ENCODE assay signal across 12 cellular contexts in the genomic region with DNA sequence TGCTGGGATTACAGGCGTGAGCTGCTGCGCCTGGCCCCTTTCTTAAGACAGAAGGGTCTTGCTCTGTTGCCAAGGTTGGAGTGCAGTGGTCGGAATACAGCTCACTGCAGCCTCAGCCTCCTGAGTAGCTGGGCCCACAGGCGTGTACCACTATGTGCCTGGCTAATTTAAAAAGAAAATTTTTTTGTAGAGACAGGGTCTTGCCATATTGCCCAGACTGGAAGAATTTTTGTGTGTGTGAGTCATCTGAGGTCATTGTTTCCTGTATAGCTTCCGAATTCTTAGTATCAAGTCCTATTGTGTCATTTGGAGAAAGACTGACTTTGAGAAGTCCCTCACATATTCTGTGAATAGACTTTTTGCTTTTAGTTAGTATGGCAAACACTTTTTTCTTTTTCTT. TPM values are rescaled to one million over a fixed set of nuclear protein-coding genes. Genes with fewer than 3 reads are reported as not detected.
DNase-seq lines count a peak whose midpoint lies in the region; ATAC-seq and TF ChIP-seq lines count a peak whose summit lies in the region.
"Had no signal": no experiment of that assay in that cellular context is flagged by ENCODE, and none has a peak within 500 bp of the region (broad histone marks: within the 10 kb centered on the region; RNA-seq: fewer than 3 reads in every experiment).

No MANE protein-coding gene starts in this region.

- POLR2A ChIA-PET in A673 (lab: Charles Lee; ENCODE audit: low non-redundant PET) (no interaction called here), activated B cell treated with CpG ODN at 0.5 μM for 24 hours (lab: Charles Lee) (interaction anchor here (0.6 to 1.8 kb wide), 6 partner anchors 9 to 754 kb away, joined by 3 to 18 read pairs (median 6); partner anchors contain the start of genes FBXO42 and NECAP2)

- H3K4me1 Mint-ChIP-seq in HFFc6 (ENCODE audit: low read depth) (peaks cover 65% of the 10 kb centered on the region), activated B cell treated with CpG ODN at 0.5 μM for 24 hours (peaks cover 74% of the 10 kb centered on the region)

- H3K27ac Mint-ChIP-seq in HFFc6 (peak overlapping the region; percentile 47), activated B cell treated with CpG ODN at 0.5 μM for 24 hours (peak overlapping the region; percentile 53)

- TF ChIP-seq CTCF in A673 (conservative IDR thresholded peaks at IDR 0.05; ENCODE audit: low read depth, low read length) (no peak), HFFc6 (IDR thresholded peaks at IDR 0.05) (no peak), activated B cell treated with CpG ODN at 0.5 μM for 24 hours (IDR thresholded peaks at IDR 0.05) (no peak), fibroblast of villous mesenchyme (IDR thresholded peaks at IDR 0.05; ENCODE audit: insufficient read depth, low read depth, low read length) (no peak)

- H3K4me3 Mint-ChIP-seq in HFFc6 (peak overlapping the region; percentile 59), activated B cell treated with CpG ODN at 0.5 μM for 24 hours (peak overlapping the region; percentile 47)

- no TSS peak for BruUV-seq in A673 (replicated peaks; lab: Mats Ljungman, UMichigan)

- H3K4me3 ChIP-seq in A673 (ENCODE audit: low read depth, low read length, poor library complexity, severe bottlenecking) (no peak overlapping the region), fibroblast of villous mesenchyme (ENCODE audit: low read depth, low read length) (no peak overlapping the region)
- H3K4me3 ChIP-seq: hepatocyte, ovary, SK-N-MC had no signal

- H3K27me3 Mint-ChIP-seq in HFFc6 (ENCODE audit: insufficient read depth), result peaks cover 2% of the 10 kb centered on the region
- no peaks in the 10 kb centered on the region for H3K27me3 Mint-ChIP-seq in activated B cell treated with CpG ODN at 0.5 μM for 24 hours

- intact Hi-C loops in A673 (cut with micrococcal nuclease; ENCODE audit: unreplicated experiment) (no loop called here), activated B cell treated with CpG ODN at 0.5 μM for 24 hours (cut with micrococcal nuclease) (no loop called here)

- no peaks in the 10 kb centered on the region for H3K36me3 ChIP-seq in A673 (ENCODE audit: insufficient read depth, low read length, poor library complexity, severe bottlenecking)
- H3K36me3 ChIP-seq: ovary had no signal

- H3K9me3 ChIP-seq in A673 (ENCODE audit: low read depth, low read length, poor library complexity, severe bottlenecking), result no peaks in the 10 kb centered on the region
- H3K9me3 ChIP-seq: ovary had no signal

- H3K27ac ChIP-seq in A673 (ENCODE audit: low read depth, low read length, poor library complexity, severe bottlenecking), result no peak overlapping the region
- H3K27ac ChIP-seq: hepatocyte, ovary had no signal

- peaks cover 32% of the 10 kb centered on the region for H3K36me3 Mint-ChIP-seq in HFFc6 (ENCODE audit: low read depth)
- peaks cover 58% of the 10 kb centered on the region for H3K36me3 Mint-ChIP-seq in activated B cell treated with CpG ODN at 0.5 μM for 24 hours (ENCODE audit: low read depth)

- ATAC-seq in activated B cell treated with CpG ODN at 0.5 μM for 24 hours (ENCODE audit: low read depth) (no peak), GM18502 (IDR thresholded peaks at IDR 0.05; ENCODE audit: poor library complexity, unreplicated experiment) (no peak)

- CTCF ChIA-PET in A673 (lab: Charles Lee) (no interaction called here), activated B cell treated with CpG ODN at 0.5 μM for 24 hours (lab: Charles Lee) (interaction anchor here (0.8 kb wide), 1 partner anchor 8 kb away, joined by 3 read pairs; no protein-coding TSS in a partner anchor)

- peaks cover 33% of the 10 kb centered on the region for H3K4me1 ChIP-seq in A673 (ENCODE audit: insufficient read depth, low read length, poor library complexity, severe bottlenecking)

- peak; percentile 72 for DNase-seq in A673 (ENCODE audit: low spot score)
- DNase-seq in HFFc6, result no peak
- DNase-seq in activated B cell treated with CpG ODN at 0.5 μM for 24 hours, result no peak
- DNase-seq in fibroblast of villous mesenchyme (ENCODE audit: low read depth), result peak; percentile 39
- no peak for DNase-seq in mucosa of gallbladder (ENCODE audit: low spot score)
- DNase-seq in NCI-H1694 treated with DMSO at 0.1 percent for 48 hours (lab: John Stamatoyannopoulos, UW), result no peak
- DNase-seq in nucleus accumbens (lab: John Stamatoyannopoulos, UW), result no peak
- DNase-seq: NCI-H1092 had no signal

- H3K9me3 Mint-ChIP-seq in HFFc6, result no peaks in the 10 kb centered on the region
- H3K9me3 Mint-ChIP-seq in activated B cell treated with CpG ODN at 0.5 μM for 24 hours, result no peaks in the 10 kb centered on the region

- no peaks in the 10 kb centered on the region for H3K27me3 ChIP-seq in A673 (replicated peaks; ENCODE audit: insufficient read depth, low read depth, low read length, poor library complexity)
- H3K27me3 ChIP-seq: hepatocyte, ovary had no signal

RNA-seq across cellular contexts. Expression of gene SZRD1, which starts 4.7 kb away (rescaled TPM):
- 174 and 187 TPM in 2 replicates for total RNA-seq in A673 (2021)
- total RNA-seq in HFFc6 (2021; fragmentation: NEBNext Ultra II Directional; extraction: Animal tissue kit (Norgen Biotek cat#: 25700)), result 100 to 1,000 TPM; 210 to 246 (median 229) TPM
- total RNA-seq in activated B cell treated with CpG ODN at 0.5 μM for 24 hours, result 184 and 190 TPM in 2 replicates
- total RNA-seq in fibroblast of villous mesenchyme, result 71.5 and 72.5 TPM in 2 replicates
- 134 TPM for total RNA-seq in mucosa of gallbladder

RNA-seq across cellular contexts. Expression of gene FBXO42, which starts 19.4 kb away (rescaled TPM):
- total RNA-seq in A673 (2021) (19.5 and 21.1 TPM in 2 replicates), activated B cell treated with CpG ODN at 0.5 μM for 24 hours (19.0 and 20.5 TPM in 2 replicates), fibroblast of villous mesenchyme (15.1 and 16.0 TPM in 2 replicates), mucosa of gallbladder (20.8 TPM)
- 10 to 100 TPM; 11.5 to 15.2 (median 13.4) TPM for total RNA-seq in HFFc6 (2021; fragmentation: NEBNext Ultra II Directional; extraction: Animal tissue kit (Norgen Biotek cat#: 25700))

Comparison
In these comparisons a context has a peak if more than half of its experiments do, and no peak if none do; other contexts are left out.
1. DNase-seq: peak in A673 (single experiment) and fibroblast of villous mesenchyme (single experiment); none in HFFc6 (single experiment), activated B cell treated with CpG ODN at 0.5 μM for 24 hours (single experiment), mucosa of gallbladder (single experiment), NCI-H1694 treated with DMSO at 0.1 percent for 48 hours (single experiment) and nucleus accumbens (0 of 56).